Comparison of ENCODE assay signal across 31 cellular contexts in the genomic region with DNA sequence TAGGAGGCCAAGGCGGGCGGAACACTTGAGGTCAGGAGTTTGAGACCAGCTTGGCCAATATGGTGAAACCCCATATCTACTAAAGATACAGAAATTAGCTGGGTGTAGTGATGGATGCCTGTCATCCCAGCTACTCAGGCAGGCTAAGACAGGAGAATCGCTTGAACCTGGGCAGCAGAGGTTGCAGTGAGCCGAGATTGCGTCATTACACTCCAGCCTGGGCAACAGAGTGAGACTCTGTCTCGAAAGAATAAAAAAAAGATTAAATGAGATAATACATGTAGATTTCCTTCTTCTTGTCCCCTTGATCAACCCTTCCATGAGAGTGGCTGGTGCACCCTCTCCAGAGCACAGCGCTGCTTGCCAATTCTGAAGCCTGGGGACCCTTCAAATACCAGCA.
"Had no signal": no experiment of that assay in that cellular context is flagged by ENCODE, and none has a peak within 500 bp of the region (broad histone marks: within the 10 kb centered on the region; RNA-seq: fewer than 3 reads in every experiment).

No MANE protein-coding gene starts in this region.

- H3K4me2 ChIP-seq: smooth muscle cell had no signal

- H3K4me1 ChIP-seq: parathyroid adenoma, psoas muscle had no signal

- H3K27ac ChIP-seq: neutrophil, ovary, parathyroid adenoma, psoas muscle, skin epidermis, spleen, suprapubic skin, testis, tibial nerve, upper lobe of left lung, vagina had no signal

- H3K79me2 ChIP-seq: parathyroid adenoma had no signal

- H3K9me3 ChIP-seq: neutrophil, ovary, psoas muscle, spleen, suprapubic skin, testis, upper lobe of left lung, vagina had no signal

- H3K4me3 ChIP-seq: ovary, psoas muscle, skin epidermis, smooth muscle cell, spleen, suprapubic skin, testis, tibial nerve, upper lobe of left lung, vagina had no signal

- H3K36me3 ChIP-seq: neutrophil, ovary, spleen, suprapubic skin, tibial nerve, upper lobe of left lung, vagina had no signal

- ATAC-seq: naive thymus-derived CD8-positive, alpha-beta T cell; natural killer cell treated with Interleukin-12 subunit alpha and Interleukin-12 subunit beta and Interleukin-15 and Interleukin-18, amount 100 ng/mL, for 72 hours; psoas muscle; right cardiac atrium; sciatic nerve; stimulated activated memory B cell treated with anti-CD40 and anti-IgM and Interleukin-4, amounts not matched to agents 10 μg/mL and 1 μg/mL and 100 μg/mL, for 72 hours; stimulated activated naive CD8-positive, alpha-beta T cell treated with anti-CD3 and anti-CD28 coated beads, Interleukin-15, amount 100 ng/mL, for 72 hours; stimulated activated naive CD8-positive, alpha-beta T cell treated with anti-CD3 and anti-CD28 coated beads, Interleukin-15, Interleukin-2, amounts not matched to agents 100 U/mL and 50 U/mL, for 24 hours had no signal

- H3K27me3 ChIP-seq: ovary, spleen, testis, tibial nerve, upper lobe of left lung, vagina had no signal

- H3K9ac ChIP-seq: parathyroid adenoma had no signal

- DNase-seq: naive B cell; nephron progenitor cell; nucleus accumbens; ovary; psoas muscle; spleen; stimulated activated CD4-positive, alpha-beta T cell treated with anti-CD3 and anti-CD28 coated beads, Interleukin-12 subunit alpha, Interleukin-12 subunit beta, amount 100 ng/mL, for 4 hours; stimulated activated CD4-positive, alpha-beta T cell treated with anti-CD3 and anti-CD28 coated beads, Interleukin-1b, Interleukin-23, amount 100 ng/mL, for 48 hours; stimulated activated CD4-positive, alpha-beta T cell treated with anti-CD3 and anti-CD28 coated beads, Interleukin-4, amount 100 ng/mL, for 1 hour; stimulated activated CD4-positive, alpha-beta T cell treated with anti-CD3 and anti-CD28 coated beads, Interleukin-4, amount 100 ng/mL, for 4 hours; stimulated activated CD8-positive, alpha-beta memory T cell treated with anti-CD3 and anti-CD28 coated beads, Interleukin-4, amount 100 ng/mL, for 48 hours; stimulated activated naive CD4-positive, alpha-beta T cell; stimulated activated naive CD8-positive, alpha-beta T cell treated with anti-CD3 and anti-CD28 coated beads, Interleukin-15, amount 100 ng/mL, for 72 hours; stimulated activated naive CD8-positive, alpha-beta T cell treated with anti-CD3 and anti-CD28 coated beads, Interleukin-15, Interleukin-2, amounts not matched to agents 100 U/mL and 50 U/mL, for 24 hours; substantia nigra; testis; trophoblast cell; upper lobe of left lung had no signal

- FAIRE-seq: urothelium cell line had no signal

- H2AFZ ChIP-seq: parathyroid adenoma had no signal
